10 cellular contexts compared by ENCODE assay signal in the genomic region with DNA sequence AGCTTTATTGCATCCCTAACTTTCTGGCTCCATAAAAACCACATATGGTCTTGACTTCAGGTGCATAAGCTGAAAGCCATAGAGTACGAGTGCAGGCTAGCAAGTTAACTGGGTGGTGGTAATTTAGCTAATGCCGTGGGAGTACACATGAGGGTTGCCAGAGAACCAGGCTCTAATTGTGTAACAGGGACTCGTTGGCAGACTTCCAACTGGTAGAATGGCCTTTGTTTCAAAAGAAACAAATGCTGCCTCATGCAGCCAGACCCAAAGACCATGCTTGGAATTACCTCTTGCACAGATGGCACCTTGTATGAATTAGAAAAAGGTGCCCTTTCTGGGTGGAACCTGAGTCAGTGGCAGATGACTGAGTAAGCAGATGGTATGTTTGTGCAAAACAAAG.
DNase-seq lines count a peak whose midpoint lies in the region; ATAC-seq and TF ChIP-seq lines count a peak whose summit lies in the region.
"Had no signal": no experiment of that assay in that cellular context is flagged by ENCODE, and none has a peak within 500 bp of the region (broad histone marks: within the 10 kb centered on the region; RNA-seq: fewer than 3 reads in every experiment).

No MANE protein-coding gene starts in this region.

- TF ChIP-seq POLR2A in upper lobe of left lung (IDR thresholded peaks at IDR 0.05) = no peak

- no peak for ATAC-seq in activated CD8-positive, alpha-beta memory T cell treated with anti-CD3 and anti-CD28 coated beads, Interleukin-2, amount 10 ng/mL, durations not matched to agents 7 days and 5 days
- ATAC-seq in right cardiac atrium (peak; percentile 55 to 71), upper lobe of left lung (ENCODE audit: low FRiP score in 2 of 2) (peak in 1 of 2 donors; percentile 41), T-cell (replicated peaks in 1 of 4) (no peak)

- H3K36me3 Mint-ChIP-seq in activated CD8-positive, alpha-beta memory T cell treated with anti-CD3 and anti-CD28 coated beads, Interleukin-2, amount 10 ng/mL, durations not matched to agents 7 days and 5 days = peaks cover 18% of the 10 kb centered on the region
- H3K36me3 Mint-ChIP-seq in T-cell = no peaks in the 10 kb centered on the region

- H3K27ac Mint-ChIP-seq in activated CD8-positive, alpha-beta memory T cell treated with anti-CD3 and anti-CD28 coated beads, Interleukin-2, amount 10 ng/mL, durations not matched to agents 7 days and 5 days = peak overlapping the region; percentile 33
- no peak overlapping the region for H3K27ac Mint-ChIP-seq in T-cell

- H3K4me1 ChIP-seq in right cardiac atrium (ENCODE audit: control insufficient read depth, insufficient read depth, low read length) = peaks cover 6% of the 10 kb centered on the region
- H3K4me1 ChIP-seq in upper lobe of left lung = peaks cover 45 to 66% (median 60%) of the 10 kb centered on the region in 4 donors
- H3K4me1 ChIP-seq: uterus had no signal

- H3K27ac ChIP-seq in right cardiac atrium (ENCODE audit: low read length) = peak overlapping the region; percentile 6
- peak overlapping the region in 3 of 4 donors; percentile 21 to 71 (median 62) for H3K27ac ChIP-seq in upper lobe of left lung
- H3K27ac ChIP-seq: uterus had no signal

- H3K27me3 Mint-ChIP-seq in activated CD8-positive, alpha-beta memory T cell treated with anti-CD3 and anti-CD28 coated beads, Interleukin-2, amount 10 ng/mL, durations not matched to agents 7 days and 5 days = no peaks in the 10 kb centered on the region
- H3K27me3 Mint-ChIP-seq in T-cell = no peaks in the 10 kb centered on the region

- no peak for TF ChIP-seq EP300 in upper lobe of left lung (IDR thresholded peaks at IDR 0.05)

- H3K4me1 Mint-ChIP-seq in activated CD8-positive, alpha-beta memory T cell treated with anti-CD3 and anti-CD28 coated beads, Interleukin-2, amount 10 ng/mL, durations not matched to agents 7 days and 5 days = peaks cover 56% of the 10 kb centered on the region
- peaks cover 49 to 70% (median 50%) of the 10 kb centered on the region in 3 donors for H3K4me1 Mint-ChIP-seq in T-cell

- H3K4me3 Mint-ChIP-seq in activated CD8-positive, alpha-beta memory T cell treated with anti-CD3 and anti-CD28 coated beads, Interleukin-2, amount 10 ng/mL, durations not matched to agents 7 days and 5 days = no peak overlapping the region
- peak overlapping the region in 1 of 3 donors; percentile 78 for H3K4me3 Mint-ChIP-seq in T-cell
- H3K4me3 Mint-ChIP-seq: B cell had no signal

- intact Hi-C loops in right cardiac atrium (cut with DNase I) = no loop called here

- H3K9me3 Mint-ChIP-seq in activated CD8-positive, alpha-beta memory T cell treated with anti-CD3 and anti-CD28 coated beads, Interleukin-2, amount 10 ng/mL, durations not matched to agents 7 days and 5 days (ENCODE audit: low read depth) = peaks cover 4% of the 10 kb centered on the region
- no peaks in the 10 kb centered on the region for H3K9me3 Mint-ChIP-seq in T-cell

- H3K4me3 ChIP-seq in right cardiac atrium (ENCODE audit: low read length) (no peak overlapping the region), upper lobe of left lung (no peak overlapping the region)
- H3K4me3 ChIP-seq: uterus had no signal

- no peaks in the 10 kb centered on the region for H3K9me3 ChIP-seq in right cardiac atrium (ENCODE audit: control insufficient read depth, low read length)
- H3K9me3 ChIP-seq in upper lobe of left lung = no peaks in the 10 kb centered on the region
- H3K9me3 ChIP-seq: uterus had no signal

- 18% methylated on average over 3 of the region's 3 CpGs for WGBS in right cardiac atrium
- WGBS in upper lobe of left lung, 2 donors = 7 to 11% methylated on average over 3 of the region's 3 CpGs

- H3K27me3 ChIP-seq in right cardiac atrium (ENCODE audit: control insufficient read depth, insufficient read depth) (no peaks in the 10 kb centered on the region), upper lobe of left lung (no peaks in the 10 kb centered on the region)
- H3K27me3 ChIP-seq: uterus had no signal

- no peaks in the 10 kb centered on the region for H3K36me3 ChIP-seq in upper lobe of left lung
- H3K36me3 ChIP-seq: uterus had no signal

- DNase-seq in activated CD8-positive, alpha-beta memory T cell treated with anti-CD3 and anti-CD28 coated beads, Interleukin-2, amount 10 ng/mL, durations not matched to agents 7 days and 5 days = no peak
- DNase-seq in activated CD8-positive, alpha-beta memory T cell treated with anti-CD3 and anti-CD28 coated beads for 24 hours = no peak
- DNase-seq in SHP77 (lab: John Stamatoyannopoulos, UW) = peak; percentile 32 to 41
- DNase-seq in right cardiac atrium = peak in 1 of 3 donors; percentile 42
- DNase-seq in upper lobe of left lung = peak in 1 of 2 donors; percentile 72
- no peak for DNase-seq in LoVo (ENCODE audit: low spot score)
- no peak for DNase-seq in NCI-H187 (lab: John Stamatoyannopoulos, UW)
- no peak for DNase-seq in T-cell

- no peak for TF ChIP-seq CTCF in upper lobe of left lung (IDR thresholded peaks at IDR 0.05)

- CTCF ChIA-PET in activated CD8-positive, alpha-beta memory T cell treated with anti-CD3 and anti-CD28 coated beads, Interleukin-2, amount 10 ng/mL, durations not matched to agents 7 days and 5 days (lab: Charles Lee) = interaction anchor here (4.6 kb wide), 1 partner anchor 14 kb away, joined by 33 read pairs; no protein-coding TSS in a partner anchor
- CTCF ChIA-PET in T-cell (lab: Charles Lee) = interaction anchor here (0.6 to 1.0 kb wide), 3 partner anchors 20 to 583 kb away, joined by 3 to 11 read pairs (median 6); no protein-coding TSS in a partner anchor

- POLR2A ChIA-PET in T-cell (lab: Charles Lee) = no interaction called here

Comparison
In these comparisons a context has a peak if more than half of its experiments do, and no peak if none do; other contexts are left out.
1. ATAC-seq: peak in right cardiac atrium (2 of 2); none in activated CD8-positive, alpha-beta memory T cell treated with anti-CD3 and anti-CD28 coated beads, Interleukin-2, amount 10 ng/mL, durations not matched to agents 7 days and 5 days (single experiment) and T-cell (0 of 4).
2. DNase-seq: peak in SHP77 (2 of 2); none in activated CD8-positive, alpha-beta memory T cell treated with anti-CD3 and anti-CD28 coated beads, Interleukin-2, amount 10 ng/mL, durations not matched to agents 7 days and 5 days (single experiment), activated CD8-positive, alpha-beta memory T cell treated with anti-CD3 and anti-CD28 coated beads for 24 hours (single experiment), LoVo (single experiment), NCI-H187 (0 of 2) and T-cell (0 of 34).